ENCODE assay signal across 28 cellular contexts in the genomic region with DNA sequence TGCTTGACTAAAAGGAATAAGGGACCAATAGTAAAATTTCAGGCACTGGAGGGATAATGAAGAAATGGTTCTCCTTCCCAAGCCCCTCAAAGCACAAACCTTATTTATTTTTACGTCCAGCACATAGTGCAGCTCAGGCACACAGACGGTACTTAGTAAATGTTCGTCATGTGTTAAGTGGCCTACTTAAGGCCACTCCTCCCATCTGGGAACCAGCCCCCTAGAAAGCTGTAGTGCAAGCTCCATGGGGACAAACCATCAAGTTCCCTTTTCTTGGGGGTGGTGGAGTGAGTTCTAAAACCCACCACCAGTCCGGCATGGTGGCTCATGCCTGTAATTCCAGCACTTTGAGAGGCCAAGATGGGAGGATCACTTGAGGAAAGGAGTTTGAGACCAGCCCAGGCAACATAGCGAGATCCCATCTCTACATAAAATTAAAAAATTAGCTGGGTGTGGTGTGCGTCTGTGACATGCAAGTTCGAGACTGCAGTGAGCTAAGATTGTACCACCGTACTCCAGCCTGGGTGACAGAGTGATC. TPM values are rescaled to one million over a fixed set of nuclear protein-coding genes. Genes with fewer than 3 reads are reported as not detected.
DNase-seq lines count a peak whose midpoint lies in the region; ATAC-seq and TF ChIP-seq lines count a peak whose summit lies in the region.
"Had no signal": no experiment of that assay in that cellular context is flagged by ENCODE, and none has a peak within 500 bp of the region (broad histone marks: within the 10 kb centered on the region; RNA-seq: fewer than 3 reads in every experiment).

No MANE protein-coding gene starts in this region.

- 95 to 96% methylated on average over 5 to 8 of the region's 8 CpGs for WGBS in esophagus squamous epithelium, 2 donors

- no peak overlapping the region for H3K4me3 Mint-ChIP-seq in activated naive CD4-positive, alpha-beta T cell treated with anti-CD3 and anti-CD28 coated beads, Interleukin-2, amount 50 U/mL, for 24 hours
- H3K4me3 Mint-ChIP-seq in glutamatergic neuron (ENCODE audit: unreplicated experiment), result peak overlapping the region; percentile 31
- H3K4me3 Mint-ChIP-seq: activated CD4-positive, alpha-beta T cell treated with anti-CD3 and anti-CD28 coated beads, Interleukin-2, amount 10 ng/mL, durations not matched to agents 7 days and 5 days; activated T-cell treated with anti-CD3 and anti-CD28 coated beads, Interleukin-2, amount 50 U/mL, for 24 hours; CD8-positive, alpha-beta T cell had no signal

- H3K4me1 Mint-ChIP-seq in activated naive CD4-positive, alpha-beta T cell treated with anti-CD3 and anti-CD28 coated beads, Interleukin-2, amount 50 U/mL, for 24 hours, result peaks cover 46% of the 10 kb centered on the region
- H3K4me1 Mint-ChIP-seq in glutamatergic neuron (ENCODE audit: low read depth, unreplicated experiment), result peaks cover 62% of the 10 kb centered on the region

- intact Hi-C loops in upper lobe of right lung (cut with DNase I) (no loop called here), esophagus squamous epithelium (cut with DNase I) (no loop called here)

- no peak overlapping the region for H3K4me3 ChIP-seq in upper lobe of right lung
- H3K4me3 ChIP-seq in esophagus squamous epithelium, result no peak overlapping the region
- H3K4me3 ChIP-seq: dorsolateral prefrontal cortex, gastrocnemius medialis, prostate gland, vagina had no signal

- H3K9me3 Mint-ChIP-seq in activated naive CD4-positive, alpha-beta T cell treated with anti-CD3 and anti-CD28 coated beads, Interleukin-2, amount 50 U/mL, for 24 hours, result no peaks in the 10 kb centered on the region
- peaks cover 13% of the 10 kb centered on the region for H3K9me3 Mint-ChIP-seq in glutamatergic neuron (ENCODE audit: unreplicated experiment)
- H3K9me3 Mint-ChIP-seq: activated CD4-positive, alpha-beta T cell treated with anti-CD3 and anti-CD28 coated beads, Interleukin-2, amount 10 ng/mL, durations not matched to agents 7 days and 5 days; activated T-cell treated with anti-CD3 and anti-CD28 coated beads, Interleukin-2, amount 50 U/mL, for 24 hours; CD8-positive, alpha-beta T cell; naive thymus-derived CD4-positive, alpha-beta T cell had no signal

- ATAC-seq in upper lobe of right lung, result peak; percentile 43
- ATAC-seq: CD8-positive, alpha-beta T cell; gastrocnemius medialis; naive thymus-derived CD4-positive, alpha-beta T cell had no signal

- H3K27me3 ChIP-seq in upper lobe of right lung (no peaks in the 10 kb centered on the region), esophagus squamous epithelium (no peaks in the 10 kb centered on the region)
- H3K27me3 ChIP-seq: dorsolateral prefrontal cortex, gastrocnemius medialis, vagina had no signal

- H3K27ac ChIP-seq in upper lobe of right lung (no peak overlapping the region), esophagus squamous epithelium (no peak overlapping the region)
- H3K27ac ChIP-seq: gastrocnemius medialis, prostate gland, vagina had no signal

- H3K36me3 ChIP-seq in upper lobe of right lung, result no peaks in the 10 kb centered on the region
- peaks cover 0 to 24% (median 0%) of the 10 kb centered on the region in 3 donors for H3K36me3 ChIP-seq in esophagus squamous epithelium
- H3K36me3 ChIP-seq: gastrocnemius medialis, prostate gland, vagina had no signal

- H3K27me3 Mint-ChIP-seq in activated naive CD4-positive, alpha-beta T cell treated with anti-CD3 and anti-CD28 coated beads, Interleukin-2, amount 50 U/mL, for 24 hours, result no peaks in the 10 kb centered on the region
- H3K27me3 Mint-ChIP-seq in glutamatergic neuron (ENCODE audit: unreplicated experiment), result peaks cover 15% of the 10 kb centered on the region
- H3K27me3 Mint-ChIP-seq: activated CD4-positive, alpha-beta T cell treated with anti-CD3 and anti-CD28 coated beads, Interleukin-2, amount 10 ng/mL, durations not matched to agents 7 days and 5 days; activated T-cell treated with anti-CD3 and anti-CD28 coated beads, Interleukin-2, amount 50 U/mL, for 24 hours; naive thymus-derived CD4-positive, alpha-beta T cell had no signal

- H3K9me3 ChIP-seq in upper lobe of right lung, result no peaks in the 10 kb centered on the region
- H3K9me3 ChIP-seq in esophagus squamous epithelium, result no peaks in the 10 kb centered on the region
- H3K9me3 ChIP-seq: gastrocnemius medialis, prostate gland, vagina had no signal

- peak overlapping the region; percentile 37 for H3K27ac Mint-ChIP-seq in activated naive CD4-positive, alpha-beta T cell treated with anti-CD3 and anti-CD28 coated beads, Interleukin-2, amount 50 U/mL, for 24 hours
- no peak overlapping the region for H3K27ac Mint-ChIP-seq in glutamatergic neuron (ENCODE audit: unreplicated experiment)
- H3K27ac Mint-ChIP-seq: CD8-positive, alpha-beta T cell had no signal

- no peak for TF ChIP-seq CTCF in glutamatergic neuron (IDR thresholded peaks at IDR 0.05; ENCODE audit: partially characterized antibody, unreplicated experiment)
- no peak for TF ChIP-seq CTCF in upper lobe of right lung (IDR thresholded peaks at IDR 0.05)
- no peak for TF ChIP-seq CTCF in esophagus squamous epithelium (IDR thresholded peaks at IDR 0.05)

- H3K36me3 Mint-ChIP-seq in activated naive CD4-positive, alpha-beta T cell treated with anti-CD3 and anti-CD28 coated beads, Interleukin-2, amount 50 U/mL, for 24 hours, result peaks cover 4% of the 10 kb centered on the region
- no peaks in the 10 kb centered on the region for H3K36me3 Mint-ChIP-seq in glutamatergic neuron (ENCODE audit: unreplicated experiment)

- no peak for DNase-seq in activated naive CD4-positive, alpha-beta T cell (lab: John Stamatoyannopoulos, UW)
- peak; percentile 77 for DNase-seq in NCI-H510A (lab: John Stamatoyannopoulos, UW)
- DNase-seq in glutamatergic neuron, result no peak
- no peak for DNase-seq in upper lobe of right lung
- DNase-seq in NCI-H2227 treated with DMSO at 0.1 percent for 48 hours (lab: John Stamatoyannopoulos, UW), result no peak
- DNase-seq in COR-L47 (lab: John Stamatoyannopoulos, UW), result no peak
- DNase-seq in esophagus squamous epithelium (lab: John Stamatoyannopoulos, UW), result no peak
- DNase-seq: activated gamma-delta T cell treated with Interleukin-2 at 50 U/mL for 16 hours; activated T-cell treated with anti-CD3 and anti-CD28 coated beads, Interleukin-2, amount 50 U/mL, for 24 hours; CD8-positive, alpha-beta T cell; cerebellar nuclear complex; DMS153; dorsolateral prefrontal cortex; gastrocnemius medialis; midbrain; NCI-H1105; NCI-H1930; NCI-H774; nucleus accumbens; SHP77; stimulated activated CD4-positive, alpha-beta T cell treated with anti-CD3 and anti-CD28 coated beads, Interleukin-15, amount 100 ng/mL, for 24 hours; stimulated activated naive CD4-positive, alpha-beta T cell; T-helper 9 cell had no signal

- peaks cover 22% of the 10 kb centered on the region for H3K4me1 ChIP-seq in upper lobe of right lung
- peaks cover 0 to 37% (median 24%) of the 10 kb centered on the region in 3 donors for H3K4me1 ChIP-seq in esophagus squamous epithelium
- H3K4me1 ChIP-seq: prostate gland had no signal

- TF ChIP-seq POLR2A in esophagus squamous epithelium (IDR thresholded peaks at IDR 0.05), result no peak

RNA-seq across cellular contexts. Expression of a gene that starts 49.4 kb away (rescaled TPM):
- total RNA-seq in glutamatergic neuron (ENCODE audit: unreplicated experiment), result 19.6 TPM
- 25.9 TPM for total RNA-seq in upper lobe of right lung
- total RNA-seq in esophagus squamous epithelium, result 1 to 10 TPM; 4.2 to 9.1 (median 8.2) TPM
